In genomic region chr6:27138398-27138797, GRCh38 we compare ENCODE assay signal across 1 cellular context.
TF ChIP-seq lines count a peak whose summit lies in the region.

No MANE protein-coding gene starts in this region.

TF ChIP-seq in H1, 55 proteins besides CTCF, POLR2A, EP300 and RAD21 (continued from another document):
- TF ChIP-seq KDM4A (IDR thresholded peaks at IDR 0.05; ENCODE audit: low read depth, low read length, severe bottlenecking) (no peak), EZH2 (IDR thresholded peaks at IDR 0.05; ENCODE audit: low read depth, low read length, severe bottlenecking) (no peak), SIN3A (conservative IDR thresholded peaks at IDR 0.05 in 1 of 2, IDR thresholded peaks at IDR 0.05 in 1 of 2; ENCODE audit: low read depth in 1 of 2, low read length in 2 of 2) (no peak), BRCA1 (IDR thresholded peaks at IDR 0.05; ENCODE audit: low read depth, low read length) (no peak), SIRT6 (IDR thresholded peaks at IDR 0.05; ENCODE audit: low read length) (no peak), NANOG (IDR thresholded peaks at IDR 0.05; ENCODE audit: insufficient read depth, low read depth, low read length, poor library complexity, severe bottlenecking) (no peak), TCF12 (IDR thresholded peaks at IDR 0.05; ENCODE audit: low read depth, low read length) (no peak)
